29 cellular contexts compared by ENCODE assay signal in the genomic region with DNA sequence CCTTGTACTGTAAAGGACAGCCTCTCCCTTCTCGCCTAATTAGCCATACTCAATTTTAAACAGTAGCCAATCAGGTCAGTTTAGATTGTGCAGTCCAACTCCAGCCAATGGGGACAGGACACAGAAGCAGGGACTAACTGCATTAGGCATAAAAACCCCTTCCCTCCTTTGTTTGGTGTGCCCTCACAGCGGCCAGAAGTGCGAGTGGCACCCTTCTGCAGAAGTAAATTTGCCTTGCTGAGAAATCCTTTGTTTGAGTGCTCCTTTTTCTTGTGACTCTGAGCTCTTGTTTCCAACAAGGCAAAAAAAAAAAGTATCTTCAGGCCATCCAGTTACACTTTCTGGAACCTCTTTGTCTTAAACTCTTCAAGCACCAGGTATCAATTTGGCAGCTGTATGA.
"Had no signal": no experiment of that assay in that cellular context is flagged by ENCODE, and none has a peak within 500 bp of the region (broad histone marks: within the 10 kb centered on the region; RNA-seq: fewer than 3 reads in every experiment).

No MANE protein-coding gene starts in this region.

- H3K9me3 ChIP-seq: gastrocnemius medialis, thyroid gland, vagina had no signal

- H3K4me1 ChIP-seq: gastrocnemius medialis, lower lobe of right lung, parathyroid adenoma, suprapubic skin, thyroid gland, vagina had no signal

- H3K4me1 Mint-ChIP-seq: naive B cell; neural crest cell; stimulated activated naive CD8-positive, alpha-beta T cell treated with anti-CD3 and anti-CD28 coated beads, Interleukin-15, amount 100 ng/mL, for 72 hours had no signal

- H3K4me3 Mint-ChIP-seq: effector memory CD8-positive, alpha-beta T cell; naive B cell; natural killer cell treated with Interleukin-12 subunit alpha and Interleukin-12 subunit beta and Interleukin-15 and Interleukin-18, amount 100 ng/mL, for 72 hours; neural crest cell; stimulated activated naive CD8-positive, alpha-beta T cell treated with anti-CD3 and anti-CD28 coated beads, Interleukin-15, amount 100 ng/mL, for 72 hours had no signal

- H3K36me3 ChIP-seq: gastrocnemius medialis, lower lobe of right lung, suprapubic skin, thyroid gland, vagina had no signal

- H3K27ac Mint-ChIP-seq: effector memory CD8-positive, alpha-beta T cell; natural killer cell treated with Interleukin-12 subunit alpha and Interleukin-12 subunit beta and Interleukin-15 and Interleukin-18, amount 100 ng/mL, for 72 hours; progenitor cell of endocrine pancreas had no signal

- H3K27ac ChIP-seq: coronary artery, epithelial cell of prostate, gastrocnemius medialis, lower lobe of right lung, parathyroid adenoma, suprapubic skin, thyroid gland, vagina had no signal

- H3K79me2 ChIP-seq: parathyroid adenoma had no signal

- H3K4me3 ChIP-seq: coronary artery, gastrocnemius medialis, lower lobe of right lung, mucosa of descending colon, smooth muscle cell, suprapubic skin, thyroid gland, vagina had no signal

- H3K27me3 ChIP-seq: gastrocnemius medialis, suprapubic skin, thyroid gland, vagina had no signal

- H3K27me3 Mint-ChIP-seq: progenitor cell of endocrine pancreas had no signal

- H3K9ac ChIP-seq: parathyroid adenoma had no signal

- DNase-seq: dermis blood vessel endothelial cell; effector memory CD8-positive, alpha-beta T cell; foreskin fibroblast; gastrocnemius medialis; head of caudate nucleus; left ventricle myocardium superior; lower lobe of right lung; mucosa of descending colon; naive B cell; stimulated activated CD4-positive, alpha-beta T cell treated with anti-CD3 and anti-CD28 coated beads, Interleukin-12 subunit alpha, Interleukin-12 subunit beta, amount 100 ng/mL, for 4 hours; stimulated activated CD4-positive, alpha-beta T cell treated with anti-CD3 and anti-CD28 coated beads, Interleukin-1b, Interleukin-23, amount 100 ng/mL, for 48 hours; stimulated activated CD4-positive, alpha-beta T cell treated with anti-CD3 and anti-CD28 coated beads, Interleukin-4, amount 100 ng/mL, for 1 hour; stimulated activated CD8-positive, alpha-beta memory T cell treated with anti-CD3 and anti-CD28 coated beads, Interleukin-4, amount 100 ng/mL, for 48 hours; stimulated activated naive CD4-positive, alpha-beta T cell; stimulated activated naive CD8-positive, alpha-beta T cell treated with anti-CD3 and anti-CD28 coated beads, Interleukin-15, amount 100 ng/mL, for 72 hours; thyroid gland; trophoblast cell had no signal

- H3K4me2 ChIP-seq: smooth muscle cell had no signal

- H2AFZ ChIP-seq: parathyroid adenoma had no signal

- ATAC-seq: effector memory CD8-positive, alpha-beta T cell; esophagus mucosa; gastrocnemius medialis; left ventricle myocardium superior; lower lobe of right lung; mucosa of descending colon; natural killer cell treated with Interleukin-12 subunit alpha and Interleukin-12 subunit beta and Interleukin-15 and Interleukin-18, amount 100 ng/mL, for 72 hours; sciatic nerve; stimulated activated naive CD8-positive, alpha-beta T cell treated with anti-CD3 and anti-CD28 coated beads, Interleukin-15, amount 100 ng/mL, for 72 hours had no signal

- FAIRE-seq: keratinocyte had no signal
